Comparison of ENCODE assay signal across 10 cellular contexts in genomic region chr9:129607026-129607397, GRCh38. TPM values are rescaled to one million over a fixed set of nuclear protein-coding genes. Genes with fewer than 3 reads are reported as not detected.
DNase-seq lines count a peak whose midpoint lies in the region; ATAC-seq, FAIRE-seq and TF ChIP-seq lines count a peak whose summit lies in the region.
"Had no signal": no experiment of that assay in that cellular context is flagged by ENCODE, and none has a peak within 500 bp of the region (broad histone marks: within the 10 kb centered on the region; RNA-seq: fewer than 3 reads in every experiment).

No MANE protein-coding gene starts in this region.

- no peaks in the 10 kb centered on the region for H3K36me3 ChIP-seq in H1 (ENCODE audit: control insufficient read depth in 2 of 4, insufficient read depth in 4 of 4, low read length in 3 of 4)
- H3K36me3 ChIP-seq in parathyroid adenoma (ENCODE audit: control insufficient read depth, insufficient read depth, low read length): no peaks in the 10 kb centered on the region

- H3K9me3 ChIP-seq in H1 (ENCODE audit: insufficient read depth in 2 of 2, low read depth in 1 of 2, low read length in 1 of 2) (no peaks in the 10 kb centered on the region), parathyroid adenoma (ENCODE audit: control insufficient read depth, low read length) (no peaks in the 10 kb centered on the region)

- H3K23me2 ChIP-seq in H1 (ENCODE audit: low read depth, low read length): peaks cover 8% of the 10 kb centered on the region; the same call in 1 of the 2 replicates

- H4K20me1 ChIP-seq in H1 (replicated peaks in 1 of 2; ENCODE audit: control insufficient read depth in 1 of 2, insufficient read depth in 2 of 2, low read length in 2 of 2): no peaks in the 10 kb centered on the region

- no peak overlapping the region; the same call in 1 of the 2 replicates for H4K8ac ChIP-seq in H1 (ENCODE audit: extremely low read depth, insufficient read depth, low read length)

- TF ChIP-seq POLR2A in H1 (IDR thresholded peaks at IDR 0.05; ENCODE audit: control extremely low read depth in 1 of 2, low read depth in 2 of 2, low read length in 2 of 2): no peak

- TF ChIP-seq RAD21 in H1 (IDR thresholded peaks at IDR 0.05 in 1 of 2, conservative IDR thresholded peaks at IDR 0.05 in 1 of 2; ENCODE audit: low read depth in 2 of 2, low read length in 2 of 2): no peak; a peak in 1 of 4 replicates

- 91% methylated on average over 5 of the region's 6 CpGs; no CpG with 5 or more reads in 1 of the 2 experiments for WGBS in H1 (ENCODE audit: extremely low coverage in 1 of 2, insufficient coverage in 1 of 2, insufficient read length in 1 of 2, insufficient replicate concordance in 2 of 2, low coverage in 1 of 2, low lambda C conversion rate in 2 of 2, missing lambda C conversion rate in 1 of 2), 2 experiments

- peak overlapping the region; percentile 86; the same call in 1 of the 2 replicates for H2BK20ac ChIP-seq in H1 (ENCODE audit: low read length)

- no peak overlapping the region for H3K23ac ChIP-seq in H1 (ENCODE audit: insufficient read length)

- POLR2A ChIA-PET in H1 (lab: Charles Lee; ENCODE audit: partially characterized antibody): interaction anchor here (1.1 to 1.6 kb wide), 5 partner anchors 36 to 430 kb away, joined by 3 to 5 read pairs (median 4); no protein-coding TSS in a partner anchor

- H3K27me3 ChIP-seq in H1 (replicated peaks in 1 of 4; ENCODE audit: control insufficient read depth in 3 of 4, extremely low read depth in 1 of 4, insufficient read depth in 3 of 4, low read length in 3 of 4) (peaks cover 0 to 7% (median 4%) of the 10 kb centered on the region in 4 experiments; a peak in 4 of 7 replicates), parathyroid adenoma (ENCODE audit: control insufficient read depth, insufficient read depth, low read length) (no peaks in the 10 kb centered on the region)

- H3K56ac ChIP-seq in H1 (replicated peaks; ENCODE audit: insufficient read length, low read depth, low read length): no peak overlapping the region

- no peaks in the 10 kb centered on the region for H3K79me2 ChIP-seq in H1 (ENCODE audit: control insufficient read depth in 1 of 2, insufficient read depth in 2 of 2, low read length in 2 of 2)
- H3K79me2 ChIP-seq in parathyroid adenoma: no peaks in the 10 kb centered on the region

- H3K79me1 ChIP-seq in H1 (ENCODE audit: low read depth, low read length): no peaks in the 10 kb centered on the region

- peak overlapping the region; percentile 76 for H2BK5ac ChIP-seq in H1 (ENCODE audit: low read depth, low read length)

- peak overlapping the region; percentile 32 for H3K27ac ChIP-seq in C4-2B
- no peak overlapping the region for H3K27ac ChIP-seq in H1 (ENCODE audit: low read depth, low read length)
- peak overlapping the region; percentile 69 for H3K27ac ChIP-seq in parathyroid adenoma

- no peak overlapping the region for H3K14ac ChIP-seq in H1 (ENCODE audit: insufficient read length)

- DNase-seq in NCI-H524 treated with DMSO at 0.1 percent for 48 hours (lab: John Stamatoyannopoulos, UW) (peak; percentile 74), H1 (ENCODE audit: low read depth in 1 of 2, low spot score in 2 of 2) (no peak), NOMO-1 treated with DMSO at 0.1 percent for 48 hours (lab: John Stamatoyannopoulos, UW; ENCODE audit: unreplicated experiment) (no peak), omental fat pad (ENCODE audit: low spot score) (no peak), kidney tubule cell (ENCODE audit: low spot score) (no peak)

- FAIRE-seq in H1 (lab: Jason Lieb, UNC): no peak

- peak overlapping the region; percentile 10 for H3K4ac ChIP-seq in H1 (replicated peaks; ENCODE audit: insufficient read length, low read depth, low read length)

- no peak overlapping the region for H3K4me3 ChIP-seq in H1 (ENCODE audit: extremely low read depth in 1 of 4, insufficient read depth in 2 of 4, low read depth in 3 of 4, low read length in 4 of 4)
- no peak overlapping the region for H3K4me3 ChIP-seq in parathyroid adenoma (ENCODE audit: low read depth, low read length)

- no peak overlapping the region for H2AFZ ChIP-seq in H1 (ENCODE audit: low read length)
- no peak overlapping the region for H2AFZ ChIP-seq in parathyroid adenoma

- H3K18ac ChIP-seq in H1 (ENCODE audit: extremely low read depth, low read length): peak overlapping the region; percentile 71

- H3K9ac ChIP-seq in H1 (replicated peaks in 1 of 4; ENCODE audit: extremely low read depth in 1 of 4, low read depth in 3 of 4, low read length in 3 of 4): no peak overlapping the region
- no peak overlapping the region for H3K9ac ChIP-seq in parathyroid adenoma

- ATAC-seq in omental fat pad (ENCODE audit: low FRiP score) (no peak), GM18867 (IDR thresholded peaks at IDR 0.05; ENCODE audit: unreplicated experiment) (no peak)

- TF ChIP-seq EP300 in H1 (IDR thresholded peaks at IDR 0.05; ENCODE audit: borderline replicate concordance in 1 of 2, low read depth in 2 of 2, low read length in 2 of 2): no peak

- peak overlapping the region; percentile 75; the same call in 1 of the 2 replicates for H2BK15ac ChIP-seq in H1 (ENCODE audit: low read length)

- peak overlapping the region; percentile 72; the same call in 1 of the 2 replicates for H2BK12ac ChIP-seq in H1 (ENCODE audit: low read depth, low read length)

- H4K5ac ChIP-seq in H1 (ENCODE audit: insufficient read length, low read depth, low read length): no peak overlapping the region

- TF ChIP-seq CTCF in C4-2B (conservative IDR thresholded peaks at IDR 0.05): no peak
- no peak for TF ChIP-seq CTCF in H1 (IDR thresholded peaks at IDR 0.05; ENCODE audit: control extremely low read depth in 1 of 3, insufficient read depth in 1 of 3, low read depth in 1 of 3, low read length in 3 of 3)
- TF ChIP-seq CTCF in parathyroid adenoma (IDR thresholded peaks at IDR 0.05): no peak
- TF ChIP-seq CTCF in omental fat pad (IDR thresholded peaks at IDR 0.05): no peak

- peak overlapping the region; percentile 20; the same call in 1 of the 2 replicates for H2AK5ac ChIP-seq in H1 (ENCODE audit: low read depth, low read length)

- CTCF ChIA-PET in H1 (lab: Charles Lee; ENCODE audit: partially characterized antibody): interaction anchor here (0.8 to 3.3 kb wide), 16 partner anchors 9 to 476 kb away, joined by 3 to 19 read pairs (median 4); partner anchors contain the start of gene NTMT1

- peaks cover 0 to 19% (median 13%) of the 10 kb centered on the region in 4 experiments; a peak in 6 of 7 replicates for H3K4me1 ChIP-seq in H1 (replicated peaks in 1 of 4; ENCODE audit: control insufficient read depth in 3 of 4, insufficient read depth in 4 of 4, low read length in 3 of 4)
- H3K4me1 ChIP-seq in parathyroid adenoma: peaks cover 6% of the 10 kb centered on the region

- H2BK120ac ChIP-seq in H1 (replicated peaks; ENCODE audit: low read depth, low read length): peak overlapping the region; percentile 14

- H3K4me2 ChIP-seq in H1 (ENCODE audit: insufficient read depth in 1 of 2, low read depth in 2 of 2, low read length in 2 of 2): no peak overlapping the region
- H3K4me2 ChIP-seq in parathyroid adenoma (ENCODE audit: low read length): no peak overlapping the region

- H4K91ac ChIP-seq in H1 (replicated peaks; ENCODE audit: insufficient read length, low read length): peak overlapping the region; percentile 77

TF ChIP-seq in H1, 55 proteins besides CTCF, POLR2A, EP300 and RAD21 (continues in another document):
- no peak for TF ChIP-seq CHD1 (IDR thresholded peaks at IDR 0.05; ENCODE audit: low read depth, low read length)
- TF ChIP-seq POU5F1 (IDR thresholded peaks at IDR 0.05; ENCODE audit: low read depth, low read length): no peak

RNA-seq across cellular contexts. Expression of gene C9orf50, which starts 13.9 kb away (rescaled TPM):
- total RNA-seq in H1 (2021; fragmentation: NEBNext Ultra II Directional; extraction: Animal tissue kit (Norgen Biotek cat#: 25700)): not detected in 2 replicates
- not detected in 2 replicates for polyA plus RNA-seq in H1 (2011; rRNA removed)
- polyA plus RNA-seq in H1 (2011; cell fraction: cytosol; rRNA removed): not detected
- polyA plus RNA-seq in H1 (2011; cell fraction: nucleus; rRNA removed): 0.17 TPM
- not detected in 4 replicates for polyA plus RNA-seq in H1 (2012, experiment 1 of 2)
- not detected for polyA plus RNA-seq in H1 (2012, experiment 2 of 2)
- not detected for polyA plus RNA-seq in H1 (2013, experiment 1 of 2)
- not detected for polyA plus RNA-seq in H1 (2013, experiment 2 of 2)
- polyA minus RNA-seq in H1 (2011; rRNA and poly(A)+ RNA removed): not detected in 2 replicates
- not detected for polyA minus RNA-seq in H1 (2011; cell fraction: cytosol; rRNA and poly(A)+ RNA removed)
- 0.40 TPM for polyA minus RNA-seq in H1 (2011; cell fraction: nucleus; rRNA and poly(A)+ RNA removed)
- total RNA-seq in omental fat pad: not detected
- total RNA-seq: fibroblast of villous mesenchyme, posterior vena cava had no signal

RNA-seq across cellular contexts. Expression of gene NTMT1, which starts 19.0 kb away (rescaled TPM):
- total RNA-seq in H1 (2021; fragmentation: NEBNext Ultra II Directional; extraction: Animal tissue kit (Norgen Biotek cat#: 25700)): 66.1 and 70.2 TPM in 2 replicates
- 66.8 and 72.0 TPM in 2 replicates for polyA plus RNA-seq in H1 (2011; rRNA removed)
- polyA plus RNA-seq in H1 (2011; cell fraction: cytosol; rRNA removed): 74.2 TPM
- polyA plus RNA-seq in H1 (2011; cell fraction: nucleus; rRNA removed): 49.9 TPM
- 50.4 to 65.9 TPM (median 63.1 TPM) in 4 replicates for polyA plus RNA-seq in H1 (2012, experiment 1 of 2)
- polyA plus RNA-seq in H1 (2012, experiment 2 of 2): 54.6 TPM
- 37.6 TPM for polyA plus RNA-seq in H1 (2013, experiment 1 of 2)
- 37.1 TPM for polyA plus RNA-seq in H1 (2013, experiment 2 of 2)
- 27.6 and 39.4 TPM in 2 replicates for polyA minus RNA-seq in H1 (2011; rRNA and poly(A)+ RNA removed)
- polyA minus RNA-seq in H1 (2011; cell fraction: cytosol; rRNA and poly(A)+ RNA removed): 13.7 TPM
- polyA minus RNA-seq in H1 (2011; cell fraction: nucleus; rRNA and poly(A)+ RNA removed): 22.0 TPM
- 10 to 100 TPM; 15.8 to 37.9 (median 20.3) TPM for total RNA-seq in omental fat pad

RNA-seq across cellular contexts. Expression of gene ASB6, which starts 34.9 kb away (rescaled TPM):
- 17.3 TPM in 2 replicates for total RNA-seq in H1 (2021; fragmentation: NEBNext Ultra II Directional; extraction: Animal tissue kit (Norgen Biotek cat#: 25700))
- 14.0 and 19.7 TPM in 2 replicates for polyA plus RNA-seq in H1 (2011; rRNA removed)
- polyA plus RNA-seq in H1 (2011; cell fraction: cytosol; rRNA removed): 16.1 TPM
- 28.1 TPM for polyA plus RNA-seq in H1 (2011; cell fraction: nucleus; rRNA removed)
- 9.6 to 16.5 TPM (median 14.9 TPM) in 4 replicates for polyA plus RNA-seq in H1 (2012, experiment 1 of 2)
- 14.4 TPM for polyA plus RNA-seq in H1 (2012, experiment 2 of 2)
- 12.1 TPM for polyA plus RNA-seq in H1 (2013, experiment 1 of 2)
- 12.0 TPM for polyA plus RNA-seq in H1 (2013, experiment 2 of 2)
- 8.4 and 11.0 TPM in 2 replicates for polyA minus RNA-seq in H1 (2011; rRNA and poly(A)+ RNA removed)
- polyA minus RNA-seq in H1 (2011; cell fraction: cytosol; rRNA and poly(A)+ RNA removed): 7.3 TPM
- polyA minus RNA-seq in H1 (2011; cell fraction: nucleus; rRNA and poly(A)+ RNA removed): 9.7 TPM
- 10 to 100 TPM; 14.5 to 35.4 (median 16.3) TPM for total RNA-seq in omental fat pad

RNA-seq across cellular contexts. Expression of gene PRRX2, which starts 58.4 kb away (rescaled TPM):
- 5.8 and 7.1 TPM in 2 replicates for total RNA-seq in H1 (2021; fragmentation: NEBNext Ultra II Directional; extraction: Animal tissue kit (Norgen Biotek cat#: 25700))
- polyA plus RNA-seq in H1 (2011; rRNA removed): 9.2 and 10.9 TPM in 2 replicates
- 6.7 TPM for polyA plus RNA-seq in H1 (2011; cell fraction: cytosol; rRNA removed)
- polyA plus RNA-seq in H1 (2011; cell fraction: nucleus; rRNA removed): 5.3 TPM
- 1.6 to 5.6 TPM (median 4.0 TPM) in 4 replicates for polyA plus RNA-seq in H1 (2012, experiment 1 of 2)
- 5.6 TPM for polyA plus RNA-seq in H1 (2012, experiment 2 of 2)
- 7.2 TPM for polyA plus RNA-seq in H1 (2013, experiment 1 of 2)
- 7.7 TPM for polyA plus RNA-seq in H1 (2013, experiment 2 of 2)
- 0.46 and 0.57 TPM in 2 replicates for polyA minus RNA-seq in H1 (2011; rRNA and poly(A)+ RNA removed)
- 2.1 TPM for polyA minus RNA-seq in H1 (2011; cell fraction: cytosol; rRNA and poly(A)+ RNA removed)
- 1.3 TPM for polyA minus RNA-seq in H1 (2011; cell fraction: nucleus; rRNA and poly(A)+ RNA removed)
- 1 to 10 TPM; 3.6 to 7.3 (median 4.0) TPM for total RNA-seq in omental fat pad
